1 cellular context compared by ENCODE assay signal in the genomic region with DNA sequence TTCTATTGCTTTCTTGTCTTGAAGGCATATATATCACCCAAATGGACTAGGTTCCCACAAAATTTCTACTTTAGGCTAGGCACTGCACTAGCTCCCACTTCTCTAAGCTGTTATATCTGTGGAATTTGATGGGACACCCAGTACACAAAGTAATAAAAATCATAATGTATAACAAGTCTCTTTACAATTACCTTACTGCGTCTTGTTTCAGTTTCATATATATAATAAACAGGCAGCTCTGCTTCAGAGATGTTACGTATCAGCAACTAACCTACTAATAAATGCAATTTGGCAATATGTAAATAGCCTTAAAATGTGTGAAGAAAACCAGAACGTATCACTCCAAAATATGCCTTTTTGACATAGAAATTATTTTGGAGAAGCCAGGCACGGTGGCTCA.
TF ChIP-seq lines count a peak whose summit lies in the region.

No MANE protein-coding gene starts in this region.

TF ChIP-seq in SK-N-SH, 30 proteins besides CTCF, POLR2A, EP300 and RAD21 (continued from another document):
- TF ChIP-seq TEAD4 (IDR thresholded peaks at IDR 0.05; ENCODE audit: borderline replicate concordance, insufficient read depth): no peak
- no peak for TF ChIP-seq ELF1 (IDR thresholded peaks at IDR 0.05)
- TF ChIP-seq MEF2A (IDR thresholded peaks at IDR 0.05; ENCODE audit: borderline replicate concordance, low read depth): no peak
- TF ChIP-seq SIN3A (IDR thresholded peaks at IDR 0.05; ENCODE audit: borderline replicate concordance, low read depth, low read length): no peak
- TF ChIP-seq RFX5 (IDR thresholded peaks at IDR 0.05; ENCODE audit: low read length): no peak
- TF ChIP-seq, protein P1, sequence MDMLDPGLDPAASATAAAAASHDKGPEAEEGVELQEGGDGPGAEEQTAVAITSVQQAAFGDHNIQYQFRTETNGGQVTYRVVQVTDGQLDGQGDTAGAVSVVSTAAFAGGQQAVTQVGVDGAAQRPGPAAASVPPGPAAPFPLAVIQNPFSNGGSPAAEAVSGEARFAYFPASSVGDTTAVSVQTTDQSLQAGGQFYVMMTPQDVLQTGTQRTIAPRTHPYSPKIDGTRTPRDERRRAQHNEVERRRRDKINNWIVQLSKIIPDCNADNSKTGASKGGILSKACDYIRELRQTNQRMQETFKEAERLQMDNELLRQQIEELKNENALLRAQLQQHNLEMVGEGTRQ (IDR thresholded peaks at IDR 0.05; ENCODE audit: borderline replicate concordance, low read depth, low read length): no peak
TF ChIP-seq in SK-N-SH: peak in this region for 0.
